In the genomic region with DNA sequence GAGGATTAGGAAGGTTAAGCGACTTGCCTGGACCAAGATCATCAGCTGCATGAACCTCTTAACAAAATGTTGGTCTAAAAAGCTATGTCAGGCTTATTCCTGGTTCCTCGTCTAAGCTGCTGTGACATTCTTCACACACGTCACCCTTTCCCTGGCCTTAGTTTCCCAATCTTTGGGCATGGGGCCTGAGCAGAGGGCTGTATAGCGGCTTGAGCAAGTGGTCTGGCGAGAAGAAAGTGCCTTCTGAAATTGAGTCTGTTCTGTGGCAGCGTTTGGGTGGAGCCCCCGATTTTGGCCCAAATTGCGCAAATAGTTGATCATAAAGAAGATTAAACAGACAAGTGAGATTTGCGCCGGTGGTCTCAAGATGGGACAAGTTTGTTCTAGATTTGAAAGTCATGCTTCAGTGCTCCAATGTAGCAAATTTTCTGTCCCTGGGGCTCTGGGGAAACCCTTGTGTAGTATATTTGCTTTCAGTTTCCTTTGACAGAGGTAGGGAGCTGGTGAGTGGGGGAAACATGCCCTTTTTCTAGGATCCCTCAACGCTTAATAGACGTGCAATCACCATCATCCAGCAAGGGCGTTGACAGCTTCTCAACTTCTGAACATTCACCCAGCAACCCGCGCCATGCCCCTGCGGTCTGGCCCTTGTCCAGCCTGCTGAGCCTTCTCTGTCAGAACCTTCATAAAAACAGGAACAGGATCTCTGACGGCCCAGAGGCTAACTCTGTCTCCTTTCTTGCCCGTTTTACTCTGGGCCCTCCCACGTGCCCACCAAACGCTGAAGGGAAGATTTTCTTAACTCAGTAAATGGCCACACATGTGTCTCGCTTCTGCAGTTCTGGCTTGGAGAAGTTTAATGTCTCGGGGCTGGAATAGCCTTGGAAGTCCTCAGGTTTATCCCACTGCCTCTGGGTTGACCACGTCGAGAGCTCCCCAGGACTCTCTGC, we compare ENCODE assay signal across 8 cellular contexts. TPM values are rescaled to one million over a fixed set of nuclear protein-coding genes. Genes with fewer than 3 reads are reported as not detected.
DNase-seq lines count a peak whose midpoint lies in the region; ATAC-seq and TF ChIP-seq lines count a peak whose summit lies in the region.

No MANE protein-coding gene starts in this region.

- DNase-seq in OCI-M1 (lab: John Stamatoyannopoulos, UW) = peak; percentile 97
- DNase-seq in choroid plexus epithelial cell (ENCODE audit: low read depth) = peak; percentile 5
- peak; percentile 5 for DNase-seq in skeletal muscle cell (ENCODE audit: low read depth)
- no peak for DNase-seq in NCI-H1436 (lab: John Stamatoyannopoulos, UW)
- DNase-seq in foreskin keratinocyte = no peak
- DNase-seq in NCI-H2196 (lab: John Stamatoyannopoulos, UW; ENCODE audit: unreplicated experiment) = no peak

- peaks cover 13% of the 10 kb centered on the region for H3K4me1 ChIP-seq in foreskin keratinocyte

- ATAC-seq in GM18868 (IDR thresholded peaks at IDR 0.05; ENCODE audit: unreplicated experiment) (peak; percentile 66), HG02798 (IDR thresholded peaks at IDR 0.05; ENCODE audit: poor library complexity, unreplicated experiment) (peak; percentile 65), foreskin keratinocyte (no peak)

- H3K4me3 ChIP-seq in choroid plexus epithelial cell (ENCODE audit: low read depth, low read length) (no peak overlapping the region), skeletal muscle cell (ENCODE audit: low read depth, low read length) (no peak overlapping the region)

- peaks cover 2% of the 10 kb centered on the region for H3K27me3 ChIP-seq in foreskin keratinocyte

- H3K27ac ChIP-seq in foreskin keratinocyte = no peak overlapping the region

- TF ChIP-seq CTCF in choroid plexus epithelial cell (conservative IDR thresholded peaks at IDR 0.05; ENCODE audit: low read depth, low read length) = no peak
- no peak for TF ChIP-seq CTCF in foreskin keratinocyte (conservative IDR thresholded peaks at IDR 0.05)

RNA-seq across cellular contexts. Expression of gene CCND2, which starts 58.4 kb away (rescaled TPM):
- 372 and 386 TPM in 2 replicates for total RNA-seq in foreskin keratinocyte
- polyA plus RNA-seq in foreskin keratinocyte = 74.0 and 87.4 TPM in 2 replicates

Comparison
In these comparisons a context has a peak if more than half of its experiments do, and no peak if none do; other contexts are left out.
1. DNase-seq: peak in OCI-M1 (single experiment), choroid plexus epithelial cell (single experiment) and skeletal muscle cell (single experiment); none in NCI-H1436 (single experiment), foreskin keratinocyte (0 of 2) and NCI-H2196 (single experiment).